ENCODE assay signal across 8 cellular contexts in the genomic region with DNA sequence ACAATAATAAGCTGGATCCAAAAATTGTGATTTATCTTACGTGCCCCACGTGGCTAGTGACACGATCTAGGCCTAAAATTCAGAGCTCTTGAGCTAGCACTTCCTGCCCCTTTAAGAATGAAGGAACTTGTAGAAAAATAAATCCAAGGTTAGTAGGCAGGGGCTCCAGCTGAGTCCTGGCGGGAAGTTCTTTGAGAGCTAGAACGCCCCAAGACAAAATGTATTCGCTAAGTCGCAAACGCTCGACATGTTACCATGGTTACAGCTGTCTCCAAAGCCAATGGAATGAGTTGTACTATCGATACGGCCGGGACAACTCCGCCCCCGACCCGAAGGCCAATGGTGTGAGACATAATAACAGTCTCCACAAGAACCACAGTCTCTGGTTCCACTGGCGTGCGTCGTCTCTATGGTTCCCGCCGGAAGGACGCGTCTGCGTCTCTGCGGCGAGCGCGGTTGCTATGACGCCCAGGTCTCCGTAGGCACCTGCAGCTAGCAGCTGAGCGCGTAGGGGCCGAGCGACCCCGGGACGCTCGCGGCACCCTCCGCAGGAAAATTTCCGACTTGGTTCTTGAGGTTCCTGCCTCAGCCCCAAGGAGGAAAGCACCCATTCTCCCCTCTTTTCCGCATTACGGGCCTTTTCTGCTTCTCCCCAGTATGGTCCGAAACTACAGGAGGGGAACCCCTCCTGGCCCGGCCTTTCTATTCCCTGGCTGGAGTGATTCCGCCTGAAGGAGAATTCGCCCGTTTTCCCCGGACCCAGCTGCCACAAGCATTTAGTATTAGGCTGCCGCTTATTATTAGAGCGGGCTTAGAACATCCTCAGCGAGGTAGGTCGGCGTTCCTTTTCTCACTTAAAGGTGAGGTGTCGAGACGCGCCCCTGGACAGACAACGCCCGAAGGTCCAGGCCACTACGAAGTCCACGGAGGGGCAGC. TPM values are rescaled to one million over a fixed set of nuclear protein-coding genes. Genes with fewer than 3 reads are reported as not detected.
DNase-seq lines count a peak whose midpoint lies in the region; ATAC-seq and TF ChIP-seq lines count a peak whose summit lies in the region.

Gene CCDC30 (plus strand): TSS at position 459 of the 936 bp plus-strand sequence. CDS start 17,266 bp downstream, outside the sequence.

- intact Hi-C loops in left lung (cut with DNase I): no loop called here

- DNase-seq in NCI-H69 (lab: John Stamatoyannopoulos, UW): peak; percentile 99
- DNase-seq in activated CD4-positive, alpha-beta T cell treated with anti-CD3 and anti-CD28 coated beads, Interleukin-2, amount 50 U/mL, for 24 hours (ENCODE audit: low read depth in 1 of 2, low spot score in 1 of 2): peak; percentile 75 to 96
- DNase-seq in dermis blood vessel endothelial cell: peak; percentile 98
- peak; percentile 95 to 97 for DNase-seq in left lung
- peak; percentile 93 to 94 for DNase-seq in stimulated activated CD4-positive, alpha-beta T cell treated with anti-CD3 and anti-CD28 coated beads, Interleukin-2, amount 100 ng/mL, for 24 hours

- peaks cover 24% of the 10 kb centered on the region for H3K4me1 ChIP-seq in BLaER1
- H3K4me1 ChIP-seq in left lung: peaks cover 0 to 35% of the 10 kb centered on the region in 2 donors

- H4K20me1 ChIP-seq in BLaER1: peaks cover 13% of the 10 kb centered on the region; the same call in 1 of the 2 replicates

- H3K9ac ChIP-seq in BLaER1: peak within 1 kb of the TSS; percentile 36; the same call in 1 of the 2 replicates

- no peak within 1 kb of the TSS for H3K27ac ChIP-seq in BLaER1
- peak within 1 kb of the TSS; percentile 37 to 53 for H3K27ac ChIP-seq in left lung

- H3K36me3 ChIP-seq in BLaER1 (peaks cover 29% of the 10 kb centered on the region), left lung (peaks cover 0 to 35% of the 10 kb centered on the region in 2 donors)

- TF ChIP-seq CTCF in left lung (IDR thresholded peaks at IDR 0.05): no peak

- H3K9me3 ChIP-seq in BLaER1: no peaks in the 10 kb centered on the region
- no peaks in the 10 kb centered on the region for H3K9me3 ChIP-seq in left lung

- H3K27me3 ChIP-seq in BLaER1 (peaks cover 14% of the 10 kb centered on the region), left lung (no peaks in the 10 kb centered on the region)

- peak; percentile 99 for ATAC-seq in GM19395 (IDR thresholded peaks at IDR 0.05; ENCODE audit: unreplicated experiment)
- peak; percentile 96 for ATAC-seq in HG03521 (IDR thresholded peaks at IDR 0.05; ENCODE audit: unreplicated experiment)
- ATAC-seq in left lung: peak; percentile 99

- H3K4me3 ChIP-seq in BLaER1 (peak within 1 kb of the TSS; percentile 70), left lung (peak within 1 kb of the TSS; percentile 50 to 72)

- peak within 1 kb of the TSS; percentile 79 for H3K4me2 ChIP-seq in BLaER1

RNA-seq across cellular contexts. Expression of gene CCDC30, which starts in this region (rescaled TPM):
- total RNA-seq in dermis blood vessel endothelial cell: 0.28 and 0.68 TPM in 2 replicates
- total RNA-seq in left lung: 1 to 10 TPM; 4.5 to 6.8 TPM

Comparison
In these comparisons a context has a peak if more than half of its experiments do, and no peak if none do; other contexts are left out.
1. Peak in DNase-seq in dermis blood vessel endothelial cell; RNA of the gene not detected or under 1 TPM.